Comparison of ENCODE assay signal across 31 cellular contexts in the genomic region with DNA sequence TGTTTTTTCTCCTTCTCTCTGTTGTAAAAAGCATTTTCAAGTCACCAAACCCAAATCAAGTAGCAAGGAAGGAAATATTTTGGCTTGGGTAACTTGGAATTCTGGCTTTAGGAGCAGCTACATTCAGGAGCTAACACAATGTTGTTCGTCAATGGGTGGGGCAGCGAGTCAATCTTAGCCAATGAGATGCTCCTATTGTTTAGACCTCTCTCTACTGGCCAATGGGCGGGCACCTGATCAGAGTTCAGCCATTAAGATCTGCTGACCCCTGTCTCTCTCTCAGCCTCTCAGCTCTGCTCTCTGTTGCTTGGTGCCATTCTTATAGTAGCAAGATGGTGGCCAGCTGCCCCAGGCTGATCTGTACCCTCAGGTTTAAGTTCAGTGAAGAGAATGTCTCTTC.
"Had no signal": no experiment of that assay in that cellular context is flagged by ENCODE, and none has a peak within 500 bp of the region (broad histone marks: within the 10 kb centered on the region; RNA-seq: fewer than 3 reads in every experiment).

No MANE protein-coding gene starts in this region.

- H3K36me3 Mint-ChIP-seq: activated CD4-positive, alpha-beta memory T cell treated with anti-CD3 and anti-CD28 coated beads for 36 hours; activated CD8-positive, alpha-beta memory T cell treated with anti-CD3 and anti-CD28 coated beads, Interleukin-2, amount 10 ng/mL, durations not matched to agents 7 days and 5 days; activated naive CD4-positive, alpha-beta T cell treated with anti-CD3 and anti-CD28 coated beads, Interleukin-2, amount 50 U/mL, for 24 hours had no signal

- H3K4me3 Mint-ChIP-seq: activated CD4-positive, alpha-beta memory T cell treated with anti-CD3 and anti-CD28 coated beads for 36 hours; activated CD4-positive, alpha-beta T cell treated with anti-CD3 and anti-CD28 coated beads for 36 hours; activated CD4-positive, alpha-beta T cell treated with anti-CD3 and anti-CD28 coated beads, Interleukin-2, amount 10 ng/mL, durations not matched to agents 24 days and 14 days; activated CD8-positive, alpha-beta memory T cell treated with anti-CD3 and anti-CD28 coated beads, Interleukin-2, amount 10 ng/mL, durations not matched to agents 7 days and 5 days; activated CD8-positive, alpha-beta T cell treated with anti-CD3 and anti-CD28 coated beads, Interleukin-2, amount 10 ng/mL, durations not matched to agents 7 days and 5 days; activated naive CD4-positive, alpha-beta T cell treated with anti-CD3 and anti-CD28 coated beads for 36 hours; activated naive CD4-positive, alpha-beta T cell treated with anti-CD3 and anti-CD28 coated beads, Interleukin-2, amount 50 U/mL, for 24 hours; activated naive CD8-positive, alpha-beta T cell treated with anti-CD3 and anti-CD28 coated beads for 36 hours; activated naive CD8-positive, alpha-beta T cell treated with anti-CD3 and anti-CD28 coated beads, Interleukin-2, amount 50 U/mL, for 24 hours; activated T-helper 1 cell treated with anti-CD3 and anti-CD28 coated beads, Interleukin-12 subunit alpha, Interleukin-12 subunit beta, Interleukin-2, Interleukin-4 antibody, amounts not matched to agents 30 ng/mL and 10 ng/mL and 1 ng/mL, durations not matched to agents 14 hours and 24 hours and 36 hours; endodermal cell had no signal

- H3K27me3 Mint-ChIP-seq: activated CD4-positive, alpha-beta T cell treated with anti-CD3 and anti-CD28 coated beads for 36 hours; activated CD4-positive, alpha-beta T cell treated with anti-CD3 and anti-CD28 coated beads, Interleukin-2, amount 10 ng/mL, durations not matched to agents 24 days and 14 days had no signal

- H3K4me1 ChIP-seq: adrenal gland, colonic mucosa had no signal

- H3K4me1 Mint-ChIP-seq: activated CD4-positive, alpha-beta T cell treated with anti-CD3 and anti-CD28 coated beads for 36 hours; activated CD4-positive, alpha-beta T cell treated with anti-CD3 and anti-CD28 coated beads, Interleukin-2, amount 10 ng/mL, durations not matched to agents 24 days and 14 days; activated CD8-positive, alpha-beta memory T cell treated with anti-CD3 and anti-CD28 coated beads, Interleukin-2, amount 10 ng/mL, durations not matched to agents 7 days and 5 days; activated naive CD4-positive, alpha-beta T cell treated with anti-CD3 and anti-CD28 coated beads, Interleukin-2, amount 50 U/mL, for 24 hours; activated naive CD8-positive, alpha-beta T cell treated with anti-CD3 and anti-CD28 coated beads for 36 hours; activated naive CD8-positive, alpha-beta T cell treated with anti-CD3 and anti-CD28 coated beads, Interleukin-2, amount 50 U/mL, for 24 hours had no signal

- H3K4me3 ChIP-seq: adrenal gland, body of pancreas, colonic mucosa had no signal

- DNase-seq: activated CD4-positive, alpha-beta memory T cell treated with anti-CD3 and anti-CD28 coated beads for 36 hours; activated CD4-positive, alpha-beta T cell treated with anti-CD3 and anti-CD28 coated beads for 36 hours; activated CD4-positive, alpha-beta T cell treated with anti-CD3 and anti-CD28 coated beads, Interleukin-2, amount 10 ng/mL, durations not matched to agents 24 days and 14 days; activated CD4-positive, CD25-positive, alpha-beta regulatory T cell; activated CD4-positive, CD25-positive, alpha-beta regulatory T cell treated with anti-CD3 and anti-CD28 coated beads, Interleukin-2, amount 50 U/mL, for 72 hours; activated CD8-positive, alpha-beta memory T cell treated with anti-CD3 and anti-CD28 coated beads, Interleukin-2, amount 10 ng/mL, durations not matched to agents 7 days and 5 days; activated CD8-positive, alpha-beta memory T cell treated with anti-CD3 and anti-CD28 coated beads, Interleukin-2, amount 50 U/mL, for 4 hours; activated CD8-positive, alpha-beta T cell treated with anti-CD3 and anti-CD28 coated beads, Interleukin-2, amount 10 ng/mL, durations not matched to agents 7 days and 5 days; activated effector memory CD4-positive, alpha-beta T cell treated with anti-CD3 and anti-CD28 coated beads, Interleukin-2, amount 50 U/mL, for 16 hours; activated naive CD4-positive, alpha-beta T cell treated with anti-CD3 and anti-CD28 coated beads for 36 hours; activated naive CD8-positive, alpha-beta T cell treated with anti-CD3 and anti-CD28 coated beads for 36 hours; activated naive CD8-positive, alpha-beta T cell treated with anti-CD3 and anti-CD28 coated beads, Interleukin-2, amount 50 U/mL, for 24 hours; activated T-cell treated with anti-CD3 and anti-CD28 coated beads, Interleukin-2, amount 50 U/mL, for 1 hour; activated T-cell treated with anti-CD3 and anti-CD28 coated beads, Interleukin-2, amount 50 U/mL, for 48 hours; adrenal gland; amygdala; aorta; body of pancreas; central memory CD4-positive, alpha-beta T cell; cerebellar nuclear complex; colonic mucosa; effector memory CD4-positive, alpha-beta T cell; endodermal cell; foreskin fibroblast; head of caudate nucleus; T-helper 2 cell had no signal

- H3K27ac Mint-ChIP-seq: activated CD4-positive, alpha-beta memory T cell treated with anti-CD3 and anti-CD28 coated beads for 36 hours; activated CD4-positive, alpha-beta T cell treated with anti-CD3 and anti-CD28 coated beads for 36 hours; activated CD4-positive, alpha-beta T cell treated with anti-CD3 and anti-CD28 coated beads, Interleukin-2, amount 10 ng/mL, durations not matched to agents 24 days and 14 days; activated CD8-positive, alpha-beta memory T cell treated with anti-CD3 and anti-CD28 coated beads, Interleukin-2, amount 10 ng/mL, durations not matched to agents 7 days and 5 days; activated CD8-positive, alpha-beta T cell treated with anti-CD3 and anti-CD28 coated beads, Interleukin-2, amount 10 ng/mL, durations not matched to agents 7 days and 5 days; activated naive CD4-positive, alpha-beta T cell treated with anti-CD3 and anti-CD28 coated beads for 36 hours; activated naive CD4-positive, alpha-beta T cell treated with anti-CD3 and anti-CD28 coated beads, Interleukin-2, amount 50 U/mL, for 24 hours; activated naive CD8-positive, alpha-beta T cell treated with anti-CD3 and anti-CD28 coated beads for 36 hours; activated naive CD8-positive, alpha-beta T cell treated with anti-CD3 and anti-CD28 coated beads, Interleukin-2, amount 50 U/mL, for 24 hours; activated T-helper 1 cell treated with anti-CD3 and anti-CD28 coated beads, Interleukin-12 subunit alpha, Interleukin-12 subunit beta, Interleukin-2, Interleukin-4 antibody, amounts not matched to agents 30 ng/mL and 10 ng/mL and 1 ng/mL, durations not matched to agents 14 hours and 24 hours and 36 hours; activated T-helper 2 cell treated with anti-CD3 and anti-CD28 coated beads, Interferon-gamma antibody, Interleukin-2, Interleukin-4, amounts not matched to agents 10 μg/mL and 5 μg/mL and 100 μg/mL, durations not matched to agents 14 hours and 24 hours and 36 hours; endodermal cell had no signal

- H3K27me3 ChIP-seq: adrenal gland, body of pancreas, colonic mucosa had no signal

- H3K36me3 ChIP-seq: adrenal gland, colonic mucosa had no signal

- H3K9me3 Mint-ChIP-seq: activated CD4-positive, alpha-beta memory T cell treated with anti-CD3 and anti-CD28 coated beads for 36 hours; activated naive CD4-positive, alpha-beta T cell treated with anti-CD3 and anti-CD28 coated beads for 36 hours; activated naive CD4-positive, alpha-beta T cell treated with anti-CD3 and anti-CD28 coated beads, Interleukin-2, amount 50 U/mL, for 24 hours; activated naive CD8-positive, alpha-beta T cell treated with anti-CD3 and anti-CD28 coated beads for 36 hours; activated naive CD8-positive, alpha-beta T cell treated with anti-CD3 and anti-CD28 coated beads, Interleukin-2, amount 50 U/mL, for 24 hours; activated T-helper 1 cell treated with anti-CD3 and anti-CD28 coated beads, Interleukin-12 subunit alpha, Interleukin-12 subunit beta, Interleukin-2, Interleukin-4 antibody, amounts not matched to agents 30 ng/mL and 10 ng/mL and 1 ng/mL, durations not matched to agents 14 hours and 24 hours and 36 hours; activated T-helper 2 cell treated with anti-CD3 and anti-CD28 coated beads, Interferon-gamma antibody, Interleukin-2, Interleukin-4, amounts not matched to agents 10 μg/mL and 5 μg/mL and 100 μg/mL, durations not matched to agents 14 hours and 24 hours and 36 hours; endodermal cell had no signal

- ATAC-seq: activated CD4-positive, alpha-beta T cell treated with anti-CD3 and anti-CD28 coated beads for 36 hours; activated CD8-positive, alpha-beta memory T cell treated with anti-CD3 and anti-CD28 coated beads, Interleukin-2, amount 10 ng/mL, durations not matched to agents 7 days and 5 days; activated CD8-positive, alpha-beta T cell treated with anti-CD3 and anti-CD28 coated beads, Interleukin-2, amount 10 ng/mL, durations not matched to agents 7 days and 5 days; activated naive CD8-positive, alpha-beta T cell treated with anti-CD3 and anti-CD28 coated beads, Interleukin-2, amount 50 U/mL, for 24 hours; body of pancreas; esophagus mucosa had no signal

- H3K9me3 ChIP-seq: adrenal gland, body of pancreas, colonic mucosa had no signal

- FAIRE-seq: frontal cortex had no signal

- H3K27ac ChIP-seq: adrenal gland, body of pancreas, colonic mucosa had no signal
